In genomic region chr14:34853041-34853440, GRCh38 we compare ENCODE assay signal across 36 cellular contexts. TPM values are rescaled to one million over a fixed set of nuclear protein-coding genes. Genes with fewer than 3 reads are reported as not detected.
DNase-seq lines count a peak whose midpoint lies in the region; ATAC-seq, FAIRE-seq and TF ChIP-seq lines count a peak whose summit lies in the region.
"Had no signal": no experiment of that assay in that cellular context is flagged by ENCODE, and none has a peak within 500 bp of the region (broad histone marks: within the 10 kb centered on the region; RNA-seq: fewer than 3 reads in every experiment).

No MANE protein-coding gene starts in this region.

- H3K36me3 ChIP-seq in CD8-positive, alpha-beta memory T cell (ENCODE audit: insufficient read depth, low read length) = no peaks in the 10 kb centered on the region
- H3K36me3 ChIP-seq in HepG2 (replicated peaks in 1 of 2; ENCODE audit: control insufficient read depth in 1 of 2, insufficient read depth in 2 of 2, low read length in 2 of 2) (peaks cover 10 to 18% of the 10 kb centered on the region in 2 experiments), tibial nerve (peaks cover 0 to 18% (median 0%) of the 10 kb centered on the region in 3 donors)
- H3K36me3 ChIP-seq: right atrium auricular region had no signal

- in situ Hi-C loops in HepG2 (cut with HindIII; ENCODE audit: extremely low pct_ligation_motif_present, low pct_unique_long_range_greater_than_20kb) = no loop called here

- intact Hi-C loops in CD14-positive monocyte (cut with micrococcal nuclease) (no loop called here), HepG2 (cut with micrococcal nuclease; ENCODE audit: unreplicated experiment) (no loop called here)

- no peak overlapping the region for H3K27ac ChIP-seq in CD8-positive, alpha-beta memory T cell (ENCODE audit: low read depth, low read length)
- H3K27ac ChIP-seq in HepG2 (ENCODE audit: extremely low read length, insufficient read depth, low read length) = no peak overlapping the region
- no peak overlapping the region for H3K27ac ChIP-seq in tibial nerve
- H3K27ac ChIP-seq: BLaER1, cardiac muscle cell, esophagus muscularis mucosa, hepatocyte, lower lobe of right lung, parathyroid adenoma, Peyer's patch, right atrium auricular region, suprapubic skin, upper lobe of right lung had no signal

- no peak overlapping the region for H2AFZ ChIP-seq in HepG2 (ENCODE audit: low read length)
- H2AFZ ChIP-seq: GM23248, hepatocyte, parathyroid adenoma had no signal

- no peaks in the 10 kb centered on the region for H3K27me3 ChIP-seq in CD8-positive, alpha-beta memory T cell (ENCODE audit: insufficient read depth, low read length, poor library complexity, severe bottlenecking)
- H3K27me3 ChIP-seq in HepG2 (ENCODE audit: control insufficient read depth in 1 of 2, insufficient read depth in 2 of 2, low read length in 2 of 2) = no peaks in the 10 kb centered on the region
- H3K27me3 ChIP-seq in tibial nerve = no peaks in the 10 kb centered on the region
- H3K27me3 ChIP-seq: BLaER1, cardiac muscle cell, esophagus muscularis mucosa, hepatocyte, Peyer's patch, right atrium auricular region, suprapubic skin, upper lobe of right lung had no signal

- no peak for ATAC-seq in HepG2
- ATAC-seq: K562, lower lobe of right lung, mucosa of descending colon, upper lobe of right lung had no signal

- TF ChIP-seq POLR2A in HepG2 (IDR thresholded peaks at IDR 0.05; ENCODE audit: insufficient read depth in 1 of 2, low read depth in 2 of 2, low read length in 2 of 2) (no peak), tibial nerve (IDR thresholded peaks at IDR 0.05) (no peak)

- no peak overlapping the region for H3K4me3 Mint-ChIP-seq in CD14-positive monocyte
- no peak overlapping the region for H3K4me3 Mint-ChIP-seq in CD8-positive, alpha-beta memory T cell
- H3K4me3 Mint-ChIP-seq: activated CD4-positive, alpha-beta memory T cell treated with anti-CD3 and anti-CD28 coated beads for 36 hours; activated naive CD8-positive, alpha-beta T cell; endodermal cell; neural crest cell had no signal

- H3K79me2 ChIP-seq in HepG2 (ENCODE audit: insufficient read depth, low read length) = no peaks in the 10 kb centered on the region
- H3K79me2 ChIP-seq: parathyroid adenoma had no signal

- H3K9me3 Mint-ChIP-seq in CD14-positive monocyte = peaks cover 0 to 2% (median 0%) of the 10 kb centered on the region in 7 donors
- H3K9me3 Mint-ChIP-seq in CD8-positive, alpha-beta memory T cell = peaks cover 4 to 7% (median 5%) of the 10 kb centered on the region in 5 donors
- H3K9me3 Mint-ChIP-seq: activated CD4-positive, alpha-beta memory T cell treated with anti-CD3 and anti-CD28 coated beads for 36 hours; endodermal cell; neural crest cell had no signal

- H3K27me3 Mint-ChIP-seq in CD14-positive monocyte (ENCODE audit: low read depth in 3 of 3) = peaks cover 0 to 2% (median 0%) of the 10 kb centered on the region in 3 donors
- H3K27me3 Mint-ChIP-seq in CD8-positive, alpha-beta memory T cell = no peaks in the 10 kb centered on the region
- H3K27me3 Mint-ChIP-seq: activated CD4-positive, alpha-beta memory T cell treated with anti-CD3 and anti-CD28 coated beads for 36 hours; activated naive CD8-positive, alpha-beta T cell had no signal

- no peaks in the 10 kb centered on the region for H3K9me3 ChIP-seq in CD8-positive, alpha-beta memory T cell (ENCODE audit: low read length)
- H3K9me3 ChIP-seq in HepG2 (ENCODE audit: low read length) = no peaks in the 10 kb centered on the region
- H3K9me3 ChIP-seq in tibial nerve = no peaks in the 10 kb centered on the region
- H3K9me3 ChIP-seq: BLaER1, esophagus muscularis mucosa, lower lobe of right lung, mucosa of descending colon, Peyer's patch, right atrium auricular region, suprapubic skin, upper lobe of right lung had no signal

- TF ChIP-seq CTCF in CD14-positive monocyte (IDR thresholded peaks at IDR 0.05) = no peak
- no peak for TF ChIP-seq CTCF in choroid plexus epithelial cell (conservative IDR thresholded peaks at IDR 0.05; ENCODE audit: low read depth, low read length)
- no peak for TF ChIP-seq CTCF in HepG2 (CRISPR knock-in tag; IDR thresholded peaks at IDR 0.05)
- TF ChIP-seq CTCF in tibial nerve (IDR thresholded peaks at IDR 0.05) = no peak

- H4K20me1 ChIP-seq in HepG2 (ENCODE audit: insufficient read depth, low read length) = no peaks in the 10 kb centered on the region

- H3K4me2 ChIP-seq in HepG2 (ENCODE audit: low read depth, low read length) = no peak overlapping the region
- H3K4me2 ChIP-seq: BLaER1, hepatocyte had no signal

- peaks cover 18% of the 10 kb centered on the region for H3K4me1 ChIP-seq in CD8-positive, alpha-beta memory T cell (ENCODE audit: insufficient read depth, low read length)
- no peaks in the 10 kb centered on the region for H3K4me1 ChIP-seq in HepG2 (ENCODE audit: insufficient read depth, low read length)
- H3K4me1 ChIP-seq in tibial nerve = no peaks in the 10 kb centered on the region
- H3K4me1 ChIP-seq: lower lobe of right lung, parathyroid adenoma, Peyer's patch, right atrium auricular region, upper lobe of right lung had no signal

- TF ChIP-seq EP300 in HepG2 (IDR thresholded peaks at IDR 0.05; ENCODE audit: low read depth in 2 of 2, low read length in 2 of 2) (no peak), HepG2 (CRISPR knock-in tag; IDR thresholded peaks at IDR 0.05; ENCODE audit: borderline replicate concordance) (no peak), tibial nerve (IDR thresholded peaks at IDR 0.05) (no peak)

- POLR2A ChIA-PET in CD8-positive, alpha-beta memory T cell (lab: Charles Lee) = no interaction called here
- POLR2A ChIA-PET in HepG2 (lab: Yijun Ruan, JAX) = no interaction called here

- no peak overlapping the region for H3K4me3 ChIP-seq in CD8-positive, alpha-beta memory T cell (ENCODE audit: low read length)
- no peak overlapping the region for H3K4me3 ChIP-seq in choroid plexus epithelial cell (ENCODE audit: low read depth, low read length)
- no peak overlapping the region for H3K4me3 ChIP-seq in HepG2 (replicated peaks in 1 of 3; ENCODE audit: insufficient read depth in 1 of 3, low read depth in 2 of 3, low read length in 3 of 3)
- no peak overlapping the region for H3K4me3 ChIP-seq in tibial nerve
- H3K4me3 ChIP-seq: BLaER1, cardiac muscle cell, esophagus muscularis mucosa, GM23248, hepatocyte, K562, lower lobe of right lung, mucosa of descending colon, Peyer's patch, right atrium auricular region, suprapubic skin, upper lobe of right lung had no signal

- BruUV-seq in HepG2 (replicated peaks; lab: Mats Ljungman, UMichigan) = no TSS peak

- H3K27ac Mint-ChIP-seq in CD14-positive monocyte = peak overlapping the region in 5 of 7 donors; percentile 30 to 76 (median 40)
- peak overlapping the region in 5 of 8 donors; percentile 8 to 44 (median 38) for H3K27ac Mint-ChIP-seq in CD8-positive, alpha-beta memory T cell
- H3K27ac Mint-ChIP-seq: activated CD4-positive, alpha-beta memory T cell treated with anti-CD3 and anti-CD28 coated beads for 36 hours; activated naive CD8-positive, alpha-beta T cell; endodermal cell had no signal

- peaks cover 40 to 76% of the 10 kb centered on the region in 2 donors for H3K36me3 Mint-ChIP-seq in CD14-positive monocyte
- peaks cover 12 to 66% (median 20%) of the 10 kb centered on the region in 3 donors for H3K36me3 Mint-ChIP-seq in CD8-positive, alpha-beta memory T cell

- CTCF ChIA-PET in CD8-positive, alpha-beta memory T cell (lab: Charles Lee) = interaction anchor here (0.9 to 1.3 kb wide), 3 partner anchors 24 to 128 kb away, joined by 3 read pairs; no protein-coding TSS in a partner anchor
- CTCF ChIA-PET in HepG2 (lab: Yijun Ruan, JAX; ENCODE audit: low intra/inter-chr PET ratio, low total read pairs) = no interaction called here

- no peak for TF ChIP-seq RAD21 in HepG2 (CRISPR knock-in tag; IDR thresholded peaks at IDR 0.05)

- H3K4me1 Mint-ChIP-seq in CD14-positive monocyte = peaks cover 24% of the 10 kb centered on the region
- peaks cover 26 to 48% (median 44%) of the 10 kb centered on the region in 3 donors for H3K4me1 Mint-ChIP-seq in CD8-positive, alpha-beta memory T cell
- H3K4me1 Mint-ChIP-seq: endodermal cell, neural crest cell had no signal

- FAIRE-seq in HepG2 (lab: Jason Lieb, UNC) = no peak
- FAIRE-seq: astrocyte, K562, small intestine had no signal

- H3K9ac ChIP-seq in HepG2 (ENCODE audit: insufficient read depth, low read depth, low read length) = no peak overlapping the region
- H3K9ac ChIP-seq: BLaER1, GM23248, parathyroid adenoma had no signal

- DNase-seq in CD14-positive monocyte (ENCODE audit: low spot score) = no peak
- DNase-seq in CD8-positive, alpha-beta memory T cell = no peak
- peak; percentile 21 for DNase-seq in choroid plexus epithelial cell (ENCODE audit: low read depth)
- DNase-seq in HepG2 (ENCODE audit: low spot score) = no peak
- DNase-seq in tibial nerve (ENCODE audit: low spot score in 2 of 2) = no peak
- DNase-seq in activated CD4-positive, CD25-positive, alpha-beta regulatory T cell (lab: John Stamatoyannopoulos, UW) = no peak
- no peak for DNase-seq in HUDEP-2 (lab: John Stamatoyannopoulos, UW; ENCODE audit: unreplicated experiment in 76 of 76)
- DNase-seq in retina = no peak
- DNase-seq: activated CD4-positive, alpha-beta memory T cell treated with anti-CD3 and anti-CD28 coated beads for 36 hours; Calu3; cortex of kidney; DMS79; endodermal cell; GF-D8; GM23248; lower lobe of right lung; mucosa of descending colon; NCI-H1048; NCI-H446 treated with DMSO at 0.1 percent for 48 hours; NCI-H774; Peyer's patch; SHP77; small intestine; stimulated activated naive CD4-positive, alpha-beta T cell treated with Interleukin-2 at 50 U/mL for 16 hours; upper lobe of right lung had no signal

RNA-seq across cellular contexts. Expression of gene BAZ1A, which starts 22.1 kb away (rescaled TPM):
- polyA plus RNA-seq in CD14-positive monocyte (10 to 100 TPM in 1 of 2 donors, 1 to 10 TPM in 1; 7.3 to 12.7 TPM), HepG2 (2011; rRNA removed) (19.6 and 20.9 TPM in 2 replicates)
- 10 to 100 TPM; 67.5 to 70.5 TPM for total RNA-seq in CD8-positive, alpha-beta memory T cell
- polyA plus RNA-seq in CD8-positive, alpha-beta memory T cell = 14.9 TPM
- total RNA-seq in HepG2 (2016; rRNA removed; fragmentation: Illumina TruSeq; extraction: Trizol) (56.8 and 68.3 TPM in 2 replicates), tibial nerve (10 to 100 TPM; 26.0 to 32.6 (median 31.0) TPM)
- 28.7 and 35.3 TPM in 2 replicates for total RNA-seq in HepG2 (2016; cell fraction: cytosol; rRNA removed; fragmentation: Illumina TruSeq; extraction: Trizol; ENCODE audit: low read depth)
- 58.9 and 61.9 TPM in 2 replicates for total RNA-seq in HepG2 (2016; cell fraction: insoluble cytoplasmic fraction; rRNA removed; fragmentation: Illumina TruSeq; extraction: Trizol)
- total RNA-seq in HepG2 (2016; cell fraction: membrane; rRNA removed; fragmentation: Illumina TruSeq; extraction: Trizol) = 19.4 and 21.0 TPM in 2 replicates
- 73.3 and 78.4 TPM in 2 replicates for total RNA-seq in HepG2 (2016; cell fraction: nucleus; rRNA removed; fragmentation: Illumina TruSeq; extraction: Trizol)
- 7.8 and 10.8 TPM in 2 replicates for polyA plus RNA-seq in HepG2 (2011; cell fraction: cytosol; rRNA removed)
- 12.0 and 19.4 TPM in 2 replicates for polyA plus RNA-seq in HepG2 (2011; cell fraction: nucleus; rRNA removed)
- 22.8 and 23.5 TPM in 2 replicates for polyA plus RNA-seq in HepG2 (2012)
- polyA plus RNA-seq in HepG2 (2016; cell fraction: cytosol; fragmentation: Illumina TruSeq; extraction: Trizol; ENCODE audit: low read depth) = 2.0 and 3.4 TPM in 2 replicates
- polyA plus RNA-seq in HepG2 (2016; cell fraction: insoluble cytoplasmic fraction; fragmentation: Illumina TruSeq; extraction: Trizol; ENCODE audit: low read depth) = 65.0 and 66.5 TPM in 2 replicates
- polyA plus RNA-seq in HepG2 (2016; cell fraction: membrane; fragmentation: Illumina TruSeq; extraction: Trizol; ENCODE audit: low read depth) = 7.0 and 8.4 TPM in 2 replicates
- polyA plus RNA-seq in HepG2 (2016; cell fraction: nucleus; fragmentation: Illumina TruSeq; extraction: Trizol; ENCODE audit: insufficient read depth, low read depth) = 98.4 and 105 TPM in 2 replicates
- 6.4 and 17.7 TPM in 2 replicates for polyA minus RNA-seq in HepG2 (2011; rRNA and poly(A)+ RNA removed; ENCODE audit: low replicate concordance)
- 11.4 and 22.6 TPM in 2 replicates for polyA minus RNA-seq in HepG2 (2011; cell fraction: cytosol; rRNA and poly(A)+ RNA removed)
- 38.0 and 45.3 TPM in 2 replicates for polyA minus RNA-seq in HepG2 (2011; cell fraction: nucleus; rRNA and poly(A)+ RNA removed)
